10 cellular contexts compared by ENCODE assay signal in the genomic region with DNA sequence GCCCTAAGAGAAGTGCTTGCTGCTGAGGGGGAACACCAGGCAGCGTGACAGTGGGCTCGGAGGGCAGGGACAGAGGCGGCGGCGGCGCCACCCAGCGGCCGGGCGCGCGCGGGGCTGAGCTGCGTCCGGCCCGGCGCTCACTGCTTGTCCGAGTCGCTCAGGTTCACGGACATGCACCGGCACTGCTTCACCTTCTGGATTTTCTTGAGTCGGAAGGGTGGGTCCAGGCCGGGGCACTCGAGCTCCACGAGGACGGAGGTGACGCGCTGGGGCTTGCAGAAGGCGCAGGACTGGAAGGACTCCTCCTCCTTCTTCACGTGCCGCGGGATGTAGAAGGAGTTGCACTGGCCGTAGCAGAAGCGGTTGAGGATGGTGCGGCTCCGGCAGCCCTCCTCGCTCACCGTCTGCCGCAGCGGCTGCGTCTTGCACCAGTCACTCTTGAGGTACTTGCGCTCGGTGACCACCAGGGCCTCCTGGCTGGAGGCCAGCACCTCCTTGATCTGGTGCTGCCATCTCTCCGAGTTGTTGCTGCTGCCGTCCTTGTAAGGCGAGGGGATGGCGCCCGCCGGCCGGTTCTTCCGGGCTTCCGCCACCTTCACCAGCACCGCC.
A peak's percentile ranks its signal among the peaks of the same experiment; 100 is the strongest.
DNase-seq lines count a peak whose midpoint lies in the region; ATAC-seq, FAIRE-seq and TF ChIP-seq lines count a peak whose summit lies in the region.
"Had no signal": no experiment of that assay in that cellular context is flagged by ENCODE, and none has a peak within 500 bp of the region (broad histone marks: within the 10 kb centered on the region; RNA-seq: fewer than 3 reads in every experiment).

No MANE protein-coding gene starts in this region.

- H3K18ac ChIP-seq in H1 (ENCODE audit: extremely low read depth, low read length), result peak overlapping the region; percentile 81

- H3K27me3 Mint-ChIP-seq in neural crest cell (ENCODE audit: low read depth), result peaks cover 20% of the 10 kb centered on the region

- peak overlapping the region; percentile 49; the same call in 1 of the 2 replicates for H2BK5ac ChIP-seq in H1 (ENCODE audit: low read depth, low read length)

- no peaks in the 10 kb centered on the region for H3K9me3 Mint-ChIP-seq in neural crest cell

- H3K27me3 ChIP-seq in GM06990 (replicated peaks; ENCODE audit: control insufficient read depth, insufficient read depth, low read length) (no peaks in the 10 kb centered on the region), H1 (replicated peaks in 1 of 4; ENCODE audit: control insufficient read depth in 3 of 4, extremely low read depth in 1 of 4, insufficient read depth in 3 of 4, low read length in 3 of 4) (peaks cover 0 to 14% (median 10%) of the 10 kb centered on the region in 4 experiments; a peak in 4 of 7 replicates)

- no peak overlapping the region for H2BK120ac ChIP-seq in H1 (replicated peaks; ENCODE audit: low read depth, low read length)

- H2BK20ac ChIP-seq in H1 (ENCODE audit: low read length), result peak overlapping the region; percentile 72; the same call in 1 of the 2 replicates

- no peak overlapping the region for H3K14ac ChIP-seq in H1 (ENCODE audit: insufficient read length)

- TF ChIP-seq RAD21 in H1 (IDR thresholded peaks at IDR 0.05 in 1 of 2, conservative IDR thresholded peaks at IDR 0.05 in 1 of 2; ENCODE audit: low read depth in 2 of 2, low read length in 2 of 2), result peak; percentile 37 to 57

- H3K4me1 ChIP-seq in H1 (replicated peaks in 1 of 4; ENCODE audit: control insufficient read depth in 3 of 4, insufficient read depth in 4 of 4, low read length in 3 of 4), result peaks cover 0 to 4% (median under 1%) of the 10 kb centered on the region in 4 experiments; a peak in 2 of 7 replicates

- no peak overlapping the region for H3K27ac Mint-ChIP-seq in neural crest cell (ENCODE audit: unreplicated experiment)

- H3K4me3 ChIP-seq in GM06990 (replicated peaks; ENCODE audit: low read depth, low read length) (no peak overlapping the region), H1 (ENCODE audit: extremely low read depth in 1 of 4, insufficient read depth in 2 of 4, low read depth in 3 of 4, low read length in 4 of 4) (peak overlapping the region; percentile 26 to 53 (median 36); a peak in 6 of 8 replicates)

- no peak overlapping the region for H3K4ac ChIP-seq in H1 (replicated peaks; ENCODE audit: insufficient read length, low read depth, low read length)

- H3K56ac ChIP-seq in H1 (replicated peaks; ENCODE audit: insufficient read length, low read depth, low read length), result no peak overlapping the region

- CTCF ChIA-PET in RWPE1 (lab: Yijun Ruan, JAX) (interaction anchor here (1.0 kb wide), 1 partner anchor 53 kb away, joined by 4 read pairs; no protein-coding TSS in a partner anchor), H1 (lab: Charles Lee; ENCODE audit: partially characterized antibody) (interaction anchor here (0.6 to 4.3 kb wide), 34 partner anchors 8 to 466 kb away, joined by 3 to 20 read pairs (median 4); no protein-coding TSS in a partner anchor)

- peak overlapping the region; percentile 40 for H2BK12ac ChIP-seq in H1 (ENCODE audit: low read depth, low read length)

- peak overlapping the region; percentile 95 for H4K8ac ChIP-seq in H1 (ENCODE audit: extremely low read depth, insufficient read depth, low read length)

- H3K23ac ChIP-seq in H1 (ENCODE audit: insufficient read length), result no peak overlapping the region

- no peak overlapping the region for H2AK5ac ChIP-seq in H1 (ENCODE audit: low read depth, low read length)

- H4K91ac ChIP-seq in H1 (replicated peaks; ENCODE audit: insufficient read length, low read length), result no peak overlapping the region

- POLR2A ChIA-PET in RWPE1 (lab: Yijun Ruan, JAX; ENCODE audit: low non-redundant PET) (no interaction called here), H1 (lab: Charles Lee; ENCODE audit: partially characterized antibody) (interaction anchor here (0.8 to 0.9 kb wide), 2 partner anchors 9 to 101 kb away, joined by 3 to 4 read pairs; no protein-coding TSS in a partner anchor)

- peak overlapping the region; percentile 46 to 79 for H3K4me2 ChIP-seq in H1 (ENCODE audit: insufficient read depth in 1 of 2, low read depth in 2 of 2, low read length in 2 of 2)

- H4K5ac ChIP-seq in H1 (ENCODE audit: insufficient read length, low read depth, low read length), result no peak overlapping the region

- peak overlapping the region; percentile 80 for H3K4me3 Mint-ChIP-seq in neural crest cell

- H3K27ac ChIP-seq in RWPE1, result peak overlapping the region; percentile 30
- H3K27ac ChIP-seq in H1 (ENCODE audit: low read depth, low read length), result no peak overlapping the region

- no peak for TF ChIP-seq EP300 in H1 (IDR thresholded peaks at IDR 0.05; ENCODE audit: borderline replicate concordance in 1 of 2, low read depth in 2 of 2, low read length in 2 of 2)

- H3K79me1 ChIP-seq in H1 (ENCODE audit: low read depth, low read length), result no peaks in the 10 kb centered on the region

- TF ChIP-seq CTCF in GM06990 (IDR thresholded peaks at IDR 0.05; ENCODE audit: insufficient read depth, low read length, poor library complexity, severe bottlenecking) (no peak), RWPE1 (conservative IDR thresholded peaks at IDR 0.05; ENCODE audit: low read depth) (peak; percentile 65), H1 (IDR thresholded peaks at IDR 0.05; ENCODE audit: control extremely low read depth in 1 of 3, insufficient read depth in 1 of 3, low read depth in 1 of 3, low read length in 3 of 3) (peak; percentile 71 to 77 (median 76)), neural crest cell (conservative IDR thresholded peaks at IDR 0.05) (peak; percentile 59)

- no peaks in the 10 kb centered on the region for H3K79me2 ChIP-seq in H1 (ENCODE audit: control insufficient read depth in 1 of 2, insufficient read depth in 2 of 2, low read length in 2 of 2)

- peak overlapping the region; percentile 89; the same call in 1 of the 2 replicates for H2AFZ ChIP-seq in H1 (ENCODE audit: low read length)

- H3K36me3 ChIP-seq in GM06990 (ENCODE audit: control insufficient read depth, insufficient read depth, low read length), result no peaks in the 10 kb centered on the region
- no peaks in the 10 kb centered on the region for H3K36me3 ChIP-seq in H1 (ENCODE audit: control insufficient read depth in 2 of 4, insufficient read depth in 4 of 4, low read length in 3 of 4)

- H3K9ac ChIP-seq in H1 (replicated peaks in 1 of 4; ENCODE audit: extremely low read depth in 1 of 4, low read depth in 3 of 4, low read length in 3 of 4), result no peak overlapping the region; a peak in 1 of 7 replicates

- peaks cover 2% of the 10 kb centered on the region; the same call in 1 of the 2 replicates for H3K23me2 ChIP-seq in H1 (ENCODE audit: low read depth, low read length)

- H3K4me1 Mint-ChIP-seq in neural crest cell, result peaks cover 3% of the 10 kb centered on the region

- WGBS in H1 (ENCODE audit: extremely low coverage in 1 of 2, insufficient coverage in 1 of 2, insufficient read length in 1 of 2, insufficient replicate concordance in 2 of 2, low coverage in 1 of 2, low lambda C conversion rate in 2 of 2, missing lambda C conversion rate in 1 of 2), 2 experiments, result 15% methylated on average over 51 of the region's 52 CpGs; no CpG with 5 or more reads in 1 of the 2 experiments

- no peaks in the 10 kb centered on the region for H3K9me3 ChIP-seq in H1 (ENCODE audit: insufficient read depth in 2 of 2, low read depth in 1 of 2, low read length in 1 of 2)

- no peak for TF ChIP-seq POLR2A in H1 (IDR thresholded peaks at IDR 0.05; ENCODE audit: control extremely low read depth in 1 of 2, low read depth in 2 of 2, low read length in 2 of 2)

- DNase-seq in GM06990 (ENCODE audit: extremely low read depth, insufficient read length), result peak; percentile 4
- peak; percentile 35 for DNase-seq in RWPE1 (ENCODE audit: low spot score)
- peak; percentile 78 to 81 for DNase-seq in H1 (ENCODE audit: low read depth in 1 of 2, low spot score in 2 of 2)
- DNase-seq in neural crest cell (ENCODE audit: low read depth, low spot score), result peak; percentile 50
- DNase-seq in T-helper 9 cell, result no peak
- DNase-seq in HuH-7 (ENCODE audit: low spot score), result no peak
- DNase-seq in NCI-H2227 (lab: John Stamatoyannopoulos, UW; ENCODE audit: unreplicated experiment), result no peak

- H2BK15ac ChIP-seq in H1 (ENCODE audit: low read length), result no peak overlapping the region

- ATAC-seq in GM18858 (IDR thresholded peaks at IDR 0.05; ENCODE audit: unreplicated experiment), result no peak

- FAIRE-seq in H1 (lab: Jason Lieb, UNC), result no peak
- FAIRE-seq: GM18507, islet of Langerhans had no signal

- H4K20me1 ChIP-seq in H1 (replicated peaks in 1 of 2; ENCODE audit: control insufficient read depth in 1 of 2, insufficient read depth in 2 of 2, low read length in 2 of 2), result no peaks in the 10 kb centered on the region

- no peaks in the 10 kb centered on the region for H3K36me3 Mint-ChIP-seq in neural crest cell (ENCODE audit: low read depth)

TF ChIP-seq in H1, 55 proteins besides CTCF, POLR2A, EP300 and RAD21 (continues in another document):
- no peak for TF ChIP-seq CBX5 (IDR thresholded peaks at IDR 0.05; ENCODE audit: low read depth, low read length)
- TF ChIP-seq, protein P1, sequence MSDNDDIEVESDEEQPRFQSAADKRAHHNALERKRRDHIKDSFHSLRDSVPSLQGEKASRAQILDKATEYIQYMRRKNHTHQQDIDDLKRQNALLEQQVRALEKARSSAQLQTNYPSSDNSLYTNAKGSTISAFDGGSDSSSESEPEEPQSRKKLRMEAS (IDR thresholded peaks at IDR 0.05), result peak; percentile 78
- TF ChIP-seq SRF (IDR thresholded peaks at IDR 0.05; ENCODE audit: low read depth, low read length), result no peak
- peak; percentile 46 for TF ChIP-seq TAF1 (IDR thresholded peaks at IDR 0.05; ENCODE audit: low read depth, low read length)
- TF ChIP-seq, protein P2, sequence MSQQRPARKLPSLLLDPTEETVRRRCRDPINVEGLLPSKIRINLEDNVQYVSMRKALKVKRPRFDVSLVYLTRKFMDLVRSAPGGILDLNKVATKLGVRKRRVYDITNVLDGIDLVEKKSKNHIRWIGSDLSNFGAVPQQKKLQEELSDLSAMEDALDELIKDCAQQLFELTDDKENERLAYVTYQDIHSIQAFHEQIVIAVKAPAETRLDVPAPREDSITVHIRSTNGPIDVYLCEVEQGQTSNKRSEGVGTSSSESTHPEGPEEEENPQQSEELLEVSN (IDR thresholded peaks at IDR 0.05), result peak; percentile 62
- TF ChIP-seq TBP (IDR thresholded peaks at IDR 0.05; ENCODE audit: low read depth, low read length), result peak; percentile 44; the same call in 1 of the 2 replicates
- TF ChIP-seq KDM4A (IDR thresholded peaks at IDR 0.05; ENCODE audit: low read depth, low read length, severe bottlenecking), result peak; percentile 12
- peak; percentile 50; the same call in 1 of the 2 replicates for TF ChIP-seq RBBP5 (IDR thresholded peaks at IDR 0.05; ENCODE audit: borderline replicate concordance, low read depth, low read length)
- TF ChIP-seq FOSL1 (IDR thresholded peaks at IDR 0.05; ENCODE audit: insufficient read depth, low read depth, low read length), result no peak
- no peak for TF ChIP-seq BRCA1 (IDR thresholded peaks at IDR 0.05; ENCODE audit: low read depth, low read length)
- no peak for TF ChIP-seq GTF2F1 (IDR thresholded peaks at IDR 0.05; ENCODE audit: borderline replicate concordance, low read depth, low read length)
- no peak for TF ChIP-seq ZNF274 (IDR thresholded peaks at IDR 0.05; ENCODE audit: borderline replicate concordance, extremely low read depth, low read length)

Comparison
In these comparisons a context has a peak if more than half of its experiments do, and no peak if none do; other contexts are left out.
1. DNase-seq: peak in GM06990 (single experiment), RWPE1 (single experiment), H1 (2 of 2) and neural crest cell (single experiment); none in T-helper 9 cell (single experiment), HuH-7 (single experiment) and NCI-H2227 (single experiment).